Comparison of ENCODE assay signal across 8 cellular contexts in the genomic region with DNA sequence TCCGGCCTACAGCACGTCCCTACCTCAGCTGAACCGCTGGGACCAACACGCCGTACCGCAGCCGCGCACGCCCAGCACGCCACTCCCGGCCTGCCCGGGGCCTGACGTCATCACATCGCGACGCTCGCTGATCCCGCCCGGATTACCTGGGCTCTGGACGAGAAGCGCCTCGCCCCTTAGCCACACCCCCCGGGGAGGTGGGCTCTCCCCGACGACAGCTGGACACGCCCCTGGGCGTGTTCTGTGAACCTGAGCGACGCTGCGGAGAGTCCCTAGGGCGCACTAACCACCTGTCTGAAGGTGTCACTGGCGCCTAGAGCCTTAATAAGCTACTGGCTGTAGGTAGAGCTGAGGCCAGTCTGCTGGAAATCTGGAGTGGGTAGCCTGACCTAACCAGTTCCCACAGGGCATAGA. TPM values are rescaled to one million over a fixed set of nuclear protein-coding genes. Genes with fewer than 3 reads are reported as not detected.
DNase-seq lines count a peak whose midpoint lies in the region.
"Not testable (repeated sequence)": the region's sequence is repeated elsewhere in the genome, so short reads cannot be mapped to it uniquely, and the experiment has no call there.

A gene (minus strand): TSS at position 87 of the 414 bp plus-strand sequence. CDS start 87 bp downstream, outside the sequence.

- not testable (repeated sequence) for H4K20me1 ChIP-seq in BLaER1 treated with 17β-estradiol and CSF1 and Interleukin-3, amounts not matched to agents 10 nM and 100 nM; Karpas-422 (ENCODE audit: insufficient read depth, low read depth, low read length)

- not testable (repeated sequence) for H3K4me1 ChIP-seq in BLaER1 treated with 17β-estradiol and CSF1 and Interleukin-3, amounts not matched to agents 10 nM and 100 nM; Karpas-422 (ENCODE audit: low read length)

- not testable (repeated sequence) for H3K79me2 ChIP-seq in Karpas-422 (ENCODE audit: low read length)

- peak within 1 kb of the TSS; percentile 45 to 64 (median 59); a peak in 13 of 22 replicates for H3K9ac ChIP-seq in BLaER1 treated with 17β-estradiol and CSF1 and Interleukin-3, amounts not matched to agents 10 nM and 100 nM
- peak within 1 kb of the TSS; percentile 60 for H3K9ac ChIP-seq in Karpas-422 (ENCODE audit: low read length)

- H2AFZ ChIP-seq in Karpas-422 (ENCODE audit: low read length), result not testable (repeated sequence)

- H3K9me3 ChIP-seq in BLaER1 treated with 17β-estradiol and CSF1 and Interleukin-3, amounts not matched to agents 10 nM and 100 nM (replicated peaks in 1 of 11); Karpas-422 (ENCODE audit: low read length): not testable (repeated sequence)

- H3K27me3 ChIP-seq in BLaER1 treated with 17β-estradiol and CSF1 and Interleukin-3, amounts not matched to agents 10 nM and 100 nM; Karpas-422 (ENCODE audit: low read length): not testable (repeated sequence)

- H3K27ac ChIP-seq in BLaER1 treated with 17β-estradiol and CSF1 and Interleukin-3, amounts not matched to agents 10 nM and 100 nM, result peak within 1 kb of the TSS in 7 of 11 experiments; percentile 27 to 54 (median 38); a peak in 9 of 22 replicates
- H3K27ac ChIP-seq in Karpas-422 (ENCODE audit: low read length), result not testable (repeated sequence)

- H3K4me3 ChIP-seq in BLaER1 treated with 17β-estradiol and CSF1 and Interleukin-3, amounts not matched to agents 10 nM and 100 nM, result peak within 1 kb of the TSS; percentile 50 to 69 (median 60)
- H3K4me3 ChIP-seq in Karpas-422 (ENCODE audit: low read length), result peak within 1 kb of the TSS; percentile 63

- H3K36me3 ChIP-seq in BLaER1 treated with 17β-estradiol and CSF1 and Interleukin-3, amounts not matched to agents 10 nM and 100 nM; Karpas-422 (ENCODE audit: insufficient read depth, low read length): not testable (repeated sequence)

- H3K4me2 ChIP-seq in BLaER1 treated with 17β-estradiol and CSF1 and Interleukin-3, amounts not matched to agents 10 nM and 100 nM, result peak within 1 kb of the TSS; percentile 29 to 62 (median 56); a peak in 19 of 22 replicates
- H3K4me2 ChIP-seq in Karpas-422 (ENCODE audit: low read depth, low read length, poor library complexity, severe bottlenecking), result peak within 1 kb of the TSS; percentile 55

- H3K9me2 ChIP-seq in Karpas-422 (replicated peaks; ENCODE audit: insufficient read depth, low read length), result not testable (repeated sequence)

- peak; percentile 94 for DNase-seq in Karpas-422
- DNase-seq in RPMI8226, result peak; percentile 90
- peak; percentile 24 for DNase-seq in activated CD8-positive, alpha-beta memory T cell treated with anti-CD3 and anti-CD28 coated beads, Interleukin-2, amount 50 U/mL, for 24 hours (ENCODE audit: extremely low read depth)
- peak; percentile 72 for DNase-seq in cerebellar cortex (ENCODE audit: low spot score)
- peak; percentile 3 for DNase-seq in iPS DF 19.7 (ENCODE audit: low read depth, low spot score)
- peak; percentile 43 for DNase-seq in pons (ENCODE audit: low spot score)
- DNase-seq in stimulated activated CD8-positive, alpha-beta memory T cell treated with anti-CD3 and anti-CD28 coated beads, Interleukin-4, amount 100 ng/mL, for 48 hours, result peak; percentile 75

RNA-seq across cellular contexts. Expression of the gene that starts here (rescaled TPM):
- total RNA-seq in Karpas-422 (2014; rRNA removed; shearing (Covaris generic); ENCODE audit: low replicate concordance), result 51.5 and 71.0 TPM in 2 replicates

Comparison
In these comparisons a context has a peak if more than half of its experiments do, and no peak if none do; other contexts are left out.
1. DNase-seq: peak in every context shown above with its lines; median percentile 94 in Karpas-422; 90 in RPMI8226; 75 in stimulated activated CD8-positive, alpha-beta memory T cell treated with anti-CD3 and anti-CD28 coated beads, Interleukin-4, amount 100 ng/mL, for 48 hours; 72 in cerebellar cortex; 43 in pons; 24 in activated CD8-positive, alpha-beta memory T cell treated with anti-CD3 and anti-CD28 coated beads, Interleukin-2, amount 50 U/mL, for 24 hours; 3 in iPS DF 19.7.